17 cellular contexts compared by ENCODE assay signal in the genomic region with DNA sequence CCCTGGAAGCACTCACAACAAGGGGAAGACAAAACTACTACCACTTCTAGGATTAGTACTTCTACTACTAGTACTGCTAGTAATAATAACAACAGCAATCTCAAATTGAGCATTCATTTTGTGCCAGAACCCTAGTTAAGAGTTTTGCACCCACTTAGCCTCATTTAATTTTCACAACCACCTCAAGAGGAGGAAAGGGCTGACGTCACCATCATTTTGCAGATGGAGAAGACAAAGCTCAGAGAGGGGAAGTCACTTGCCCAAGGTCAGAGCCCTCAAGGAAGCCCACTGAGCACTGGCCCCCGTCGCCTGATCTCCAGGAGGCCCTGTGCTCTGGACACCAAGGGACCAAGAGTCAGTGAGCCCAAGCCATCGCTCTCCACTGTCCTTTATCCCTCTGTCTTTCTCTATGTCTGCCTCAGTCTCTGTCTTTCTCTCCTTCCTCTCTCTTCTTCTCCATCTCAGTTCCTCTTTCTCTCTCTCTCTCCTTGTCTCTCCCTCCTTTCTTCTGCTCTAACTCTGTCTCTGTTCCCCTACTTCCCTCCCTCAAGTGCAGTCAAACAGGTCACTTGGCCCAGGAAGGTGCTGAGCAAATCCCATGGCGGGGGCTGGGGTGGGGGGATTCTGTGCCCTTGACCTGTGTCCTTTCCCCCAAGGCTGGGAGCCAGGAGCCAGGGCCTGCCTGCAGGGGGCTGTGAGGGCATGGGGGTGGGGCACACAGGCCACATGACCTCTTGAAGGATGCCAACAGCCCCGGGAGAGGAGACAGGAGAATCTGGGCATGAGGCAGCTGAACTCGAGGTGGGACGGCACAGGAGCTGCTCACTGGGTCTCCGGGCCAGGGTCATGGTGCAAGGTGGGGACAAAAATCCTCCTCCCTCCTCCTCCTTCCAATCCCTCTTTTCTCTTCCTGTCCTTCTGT. TPM values are rescaled to one million over a fixed set of nuclear protein-coding genes. Genes with fewer than 3 reads are reported as not detected.
"Had no signal": no experiment of that assay in that cellular context is flagged by ENCODE, and none has a peak within 500 bp of the region (broad histone marks: within the 10 kb centered on the region; RNA-seq: fewer than 3 reads in every experiment).

No MANE protein-coding gene starts in this region.

- H3K4me1 ChIP-seq: ascending aorta, gastrocnemius medialis had no signal

- ATAC-seq: activated CD8-positive, alpha-beta memory T cell treated with anti-CD3 and anti-CD28 coated beads, Interleukin-2, amount 10 ng/mL, durations not matched to agents 7 days and 5 days; gastrocnemius medialis; stimulated activated effector memory CD8-positive, alpha-beta T cell treated with anti-CD3 and anti-CD28 coated beads, Interleukin-12 subunit alpha, Interleukin-12 subunit beta, amount 100 ng/mL, for 72 hours had no signal

- H3K4me1 Mint-ChIP-seq: activated CD8-positive, alpha-beta memory T cell treated with anti-CD3 and anti-CD28 coated beads, Interleukin-2, amount 10 ng/mL, durations not matched to agents 7 days and 5 days had no signal

- H3K36me3 Mint-ChIP-seq: activated CD4-positive, alpha-beta memory T cell treated with anti-CD3 and anti-CD28 coated beads for 36 hours; activated CD8-positive, alpha-beta memory T cell treated with anti-CD3 and anti-CD28 coated beads, Interleukin-2, amount 10 ng/mL, durations not matched to agents 7 days and 5 days; activated naive CD4-positive, alpha-beta T cell treated with anti-CD3 and anti-CD28 coated beads, Interleukin-2, amount 10 ng/mL, durations not matched to agents 7 days and 5 days; stimulated activated effector memory CD8-positive, alpha-beta T cell treated with anti-CD3 and anti-CD28 coated beads, Interleukin-12 subunit alpha, Interleukin-12 subunit beta, amount 100 ng/mL, for 72 hours had no signal

- H3K4me3 ChIP-seq: ascending aorta, breast epithelium, gastrocnemius medialis had no signal

- DNase-seq: activated CD4-positive, alpha-beta memory T cell treated with anti-CD3 and anti-CD28 coated beads for 36 hours; activated CD4-positive, alpha-beta T cell treated with anti-CD3 and anti-CD28 coated beads for 1 hour; activated CD8-positive, alpha-beta memory T cell treated with anti-CD3 and anti-CD28 coated beads, Interleukin-2, amount 10 ng/mL, durations not matched to agents 7 days and 5 days; activated naive CD4-positive, alpha-beta T cell treated with anti-CD3 and anti-CD28 coated beads, Interleukin-2, amount 10 ng/mL, durations not matched to agents 7 days and 5 days; activated T-cell treated with anti-CD3 and anti-CD28 coated beads, Interleukin-2, amount 50 U/mL, for 1 hour; dermis blood vessel endothelial cell; gastrocnemius medialis; islet precursor cell; midbrain; retina; T-helper 9 cell had no signal

- H3K9me3 Mint-ChIP-seq: activated CD4-positive, alpha-beta memory T cell treated with anti-CD3 and anti-CD28 coated beads for 36 hours; activated naive CD4-positive, alpha-beta T cell treated with anti-CD3 and anti-CD28 coated beads, Interleukin-2, amount 10 ng/mL, durations not matched to agents 7 days and 5 days; activated T-helper 2 cell treated with anti-CD3 and anti-CD28 coated beads, Interferon-gamma antibody, Interleukin-2, Interleukin-4, amounts not matched to agents 10 μg/mL and 5 μg/mL and 100 μg/mL, durations not matched to agents 14 hours and 24 hours and 36 hours; stimulated activated effector memory CD8-positive, alpha-beta T cell treated with anti-CD3 and anti-CD28 coated beads, Interleukin-12 subunit alpha, Interleukin-12 subunit beta, amount 100 ng/mL, for 72 hours had no signal

- H3K36me3 ChIP-seq: ascending aorta, breast epithelium, gastrocnemius medialis, neutrophil had no signal

- H3K27me3 ChIP-seq: ascending aorta had no signal

- H3K27ac Mint-ChIP-seq: activated CD4-positive, alpha-beta memory T cell treated with anti-CD3 and anti-CD28 coated beads for 36 hours; activated CD8-positive, alpha-beta memory T cell treated with anti-CD3 and anti-CD28 coated beads, Interleukin-2, amount 10 ng/mL, durations not matched to agents 7 days and 5 days; activated naive CD4-positive, alpha-beta T cell treated with anti-CD3 and anti-CD28 coated beads, Interleukin-2, amount 10 ng/mL, durations not matched to agents 7 days and 5 days; activated T-helper 2 cell treated with anti-CD3 and anti-CD28 coated beads, Interferon-gamma antibody, Interleukin-2, Interleukin-4, amounts not matched to agents 10 μg/mL and 5 μg/mL and 100 μg/mL, durations not matched to agents 14 hours and 24 hours and 36 hours; stimulated activated effector memory CD8-positive, alpha-beta T cell treated with anti-CD3 and anti-CD28 coated beads, Interleukin-12 subunit alpha, Interleukin-12 subunit beta, amount 100 ng/mL, for 72 hours had no signal

- H3K27ac ChIP-seq: ascending aorta, breast epithelium, gastrocnemius medialis, neutrophil had no signal

- H3K9me3 ChIP-seq: ascending aorta, breast epithelium, gastrocnemius medialis, neutrophil had no signal

- H3K4me3 Mint-ChIP-seq: activated CD4-positive, alpha-beta memory T cell treated with anti-CD3 and anti-CD28 coated beads for 36 hours; activated CD8-positive, alpha-beta memory T cell treated with anti-CD3 and anti-CD28 coated beads, Interleukin-2, amount 10 ng/mL, durations not matched to agents 7 days and 5 days; activated naive CD4-positive, alpha-beta T cell treated with anti-CD3 and anti-CD28 coated beads, Interleukin-2, amount 10 ng/mL, durations not matched to agents 7 days and 5 days; stimulated activated effector memory CD8-positive, alpha-beta T cell treated with anti-CD3 and anti-CD28 coated beads, Interleukin-12 subunit alpha, Interleukin-12 subunit beta, amount 100 ng/mL, for 72 hours had no signal

RNA-seq across cellular contexts. Expression of a gene that starts 11.2 kb away (rescaled TPM):
- total RNA-seq: dermis blood vessel endothelial cell, epithelial cell of proximal tubule had no signal
